ENCODE assay signal across 19 cellular contexts in genomic region chr7:22348379-22348778, GRCh38. TPM values are rescaled to one million over a fixed set of nuclear protein-coding genes. Genes with fewer than 3 reads are reported as not detected.
DNase-seq lines count a peak whose midpoint lies in the region; ATAC-seq, FAIRE-seq and TF ChIP-seq lines count a peak whose summit lies in the region.
"Had no signal": no experiment of that assay in that cellular context is flagged by ENCODE, and none has a peak within 500 bp of the region (broad histone marks: within the 10 kb centered on the region; RNA-seq: fewer than 3 reads in every experiment).

No MANE protein-coding gene starts in this region.

- no peaks in the 10 kb centered on the region for H3K9me3 Mint-ChIP-seq in HFFc6
- H3K9me3 Mint-ChIP-seq: activated T-helper 2 cell treated with anti-CD3 and anti-CD28 coated beads, Interferon-gamma antibody, Interleukin-2, Interleukin-4, amounts not matched to agents 10 μg/mL and 5 μg/mL and 100 μg/mL, durations not matched to agents 14 hours and 24 hours and 36 hours had no signal

- TF ChIP-seq CTCF in HFFc6 (IDR thresholded peaks at IDR 0.05) (no peak), foreskin keratinocyte (conservative IDR thresholded peaks at IDR 0.05) (no peak), GM10266 (IDR thresholded peaks at IDR 0.05; ENCODE audit: control insufficient read depth, insufficient read depth, low read depth, missing control alignments) (no peak)

- in situ Hi-C loops in ACHN (cut with HindIII; ENCODE audit: low pct_ligation_motif_present, low pct_unique_long_range_greater_than_20kb, low sequenced_read_pairs), result no loop called here

- peaks cover 25% of the 10 kb centered on the region for H3K4me1 ChIP-seq in foreskin keratinocyte

- peak; percentile 52 for ATAC-seq in foreskin keratinocyte
- no peak for ATAC-seq in stimulated activated naive CD8-positive, alpha-beta T cell treated with anti-CD3 and anti-CD28 coated beads, Interleukin-15, Interleukin-2, amounts not matched to agents 100 U/mL and 50 U/mL, for 24 hours
- ATAC-seq: activated CD8-positive, alpha-beta memory T cell treated with anti-CD3 and anti-CD28 coated beads, Interleukin-2, amount 10 ng/mL, durations not matched to agents 7 days and 5 days; GM23338 had no signal

- H3K4me3 Mint-ChIP-seq in HFFc6, result no peak overlapping the region
- H3K4me3 Mint-ChIP-seq: activated CD8-positive, alpha-beta memory T cell treated with anti-CD3 and anti-CD28 coated beads, Interleukin-2, amount 10 ng/mL, durations not matched to agents 7 days and 5 days; GM23338 had no signal

- 0 out of 2 replicates have a peak, but pooled peaks cover 4% of the 10 kb centered on the region for H3K36me3 Mint-ChIP-seq in HFFc6 (ENCODE audit: low read depth)
- H3K36me3 Mint-ChIP-seq: activated CD8-positive, alpha-beta memory T cell treated with anti-CD3 and anti-CD28 coated beads, Interleukin-2, amount 10 ng/mL, durations not matched to agents 7 days and 5 days had no signal

- no peak overlapping the region for H3K27ac Mint-ChIP-seq in HFFc6
- H3K27ac Mint-ChIP-seq: activated CD8-positive, alpha-beta memory T cell treated with anti-CD3 and anti-CD28 coated beads, Interleukin-2, amount 10 ng/mL, durations not matched to agents 7 days and 5 days; activated T-helper 2 cell treated with anti-CD3 and anti-CD28 coated beads, Interferon-gamma antibody, Interleukin-2, Interleukin-4, amounts not matched to agents 10 μg/mL and 5 μg/mL and 100 μg/mL, durations not matched to agents 14 hours and 24 hours and 36 hours; GM23338 had no signal

- DNase-seq in ACHN (peak; percentile 25), HFFc6 (peak; percentile 16), astrocyte of the hippocampus (ENCODE audit: low read depth, low spot score) (peak; percentile 44), foreskin keratinocyte (peak in 1 of 2 donors; percentile 43), H54 (ENCODE audit: insufficient read length, low spot score) (no peak), NCI-H1417 treated with DMSO at 0.1 percent for 48 hours (lab: John Stamatoyannopoulos, UW) (no peak), GM10266 (ENCODE audit: extremely low spot score) (no peak)
- no peak for DNase-seq in stimulated activated naive CD8-positive, alpha-beta T cell treated with anti-CD3 and anti-CD28 coated beads, Interleukin-15, Interleukin-2, amounts not matched to agents 100 U/mL and 50 U/mL, for 24 hours
- DNase-seq: activated CD4-positive, alpha-beta T cell treated with anti-CD3 and anti-CD28 coated beads for 4 hours; activated CD8-positive, alpha-beta memory T cell treated with anti-CD3 and anti-CD28 coated beads, Interleukin-2, amount 10 ng/mL, durations not matched to agents 7 days and 5 days; DMS79; erythroblast; head of caudate nucleus; NCI-H1436 treated with DMSO at 0.1 percent for 48 hours; NCI-H82 had no signal

- H3K27ac ChIP-seq in foreskin keratinocyte, result no peak overlapping the region

- peaks cover 48% of the 10 kb centered on the region for H3K4me1 Mint-ChIP-seq in HFFc6 (ENCODE audit: low read depth)
- H3K4me1 Mint-ChIP-seq: activated CD8-positive, alpha-beta memory T cell treated with anti-CD3 and anti-CD28 coated beads, Interleukin-2, amount 10 ng/mL, durations not matched to agents 7 days and 5 days had no signal

- FAIRE-seq in H54 (lab: Jason Lieb, UNC), result no peak
- FAIRE-seq: RCC 7860, urothelium cell line had no signal

- no peaks in the 10 kb centered on the region for H3K27me3 ChIP-seq in foreskin keratinocyte

- peaks cover 2% of the 10 kb centered on the region; the same call in 1 of the 2 replicates for H3K27me3 Mint-ChIP-seq in HFFc6 (ENCODE audit: insufficient read depth)

- TF ChIP-seq POLR2A in H54 (IDR thresholded peaks at IDR 0.05; ENCODE audit: low read depth, low read length), result no peak

RNA-seq across cellular contexts. Expression of gene RAPGEF5, which starts 8.6 kb away (rescaled TPM):
- total RNA-seq in HFFc6 (2021; fragmentation: NEBNext Ultra II Directional; extraction: Animal tissue kit (Norgen Biotek cat#: 25700)), result 1 to 10 TPM in 4 of 6 experiments, under 1 TPM in 2; 0.33 to 2.4 (median 1.3) TPM
- 2.5 and 3.4 TPM in 2 replicates for total RNA-seq in foreskin keratinocyte
- polyA plus RNA-seq in foreskin keratinocyte, result 0.51 and 0.54 TPM in 2 replicates

Comparison
In these comparisons a context has a peak if more than half of its experiments do, and no peak if none do; other contexts are left out.
1. DNase-seq: peak in ACHN (single experiment), HFFc6 (single experiment) and astrocyte of the hippocampus (single experiment); none in H54 (single experiment), NCI-H1417 treated with DMSO at 0.1 percent for 48 hours (single experiment), stimulated activated naive CD8-positive, alpha-beta T cell treated with anti-CD3 and anti-CD28 coated beads, Interleukin-15, Interleukin-2, amounts not matched to agents 100 U/mL and 50 U/mL, for 24 hours (single experiment) and GM10266 (single experiment).